ENCODE assay signal across 12 cellular contexts in the genomic region with DNA sequence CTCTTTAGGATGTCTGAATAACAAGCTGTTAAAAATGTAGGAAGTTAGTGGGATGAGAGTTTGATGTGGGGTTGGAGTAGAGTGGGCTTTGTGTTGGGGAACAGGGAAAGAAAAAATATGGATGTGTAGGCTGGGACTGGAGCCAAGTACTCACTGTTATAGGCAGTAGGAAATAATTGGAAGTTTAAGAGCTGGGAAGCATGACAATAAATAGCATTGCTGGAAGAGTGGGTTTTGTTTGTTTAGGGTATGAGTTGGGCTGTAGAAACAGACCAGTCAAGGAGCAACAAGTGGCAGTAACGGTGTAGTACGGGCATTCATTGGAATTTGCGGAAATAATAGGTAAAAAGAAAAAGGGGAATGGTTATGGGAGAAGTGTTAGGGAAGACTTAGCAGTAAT.
DNase-seq lines count a peak whose midpoint lies in the region; ATAC-seq and TF ChIP-seq lines count a peak whose summit lies in the region.
"Had no signal": no experiment of that assay in that cellular context is flagged by ENCODE, and none has a peak within 500 bp of the region (broad histone marks: within the 10 kb centered on the region; RNA-seq: fewer than 3 reads in every experiment).

No MANE protein-coding gene starts in this region.

- peaks cover 45% of the 10 kb centered on the region for H3K4me1 Mint-ChIP-seq in activated naive CD4-positive, alpha-beta T cell treated with anti-CD3 and anti-CD28 coated beads for 36 hours (ENCODE audit: low read depth)
- H3K4me1 Mint-ChIP-seq in chondrocyte (ENCODE audit: low read depth) (peaks cover 21% of the 10 kb centered on the region), progenitor cell of endocrine pancreas (ENCODE audit: low read depth) (peaks cover 30% of the 10 kb centered on the region)
- peaks cover 14% of the 10 kb centered on the region for H3K4me1 Mint-ChIP-seq in activated CD4-positive, alpha-beta T cell treated with anti-CD3 and anti-CD28 coated beads, Interleukin-2, amount 10 ng/mL, durations not matched to agents 7 days and 5 days
- H3K4me1 Mint-ChIP-seq in activated CD8-positive, alpha-beta memory T cell treated with anti-CD3 and anti-CD28 coated beads, Interleukin-2, amount 10 ng/mL, durations not matched to agents 7 days and 5 days = peaks cover 3% of the 10 kb centered on the region

- POLR2A ChIA-PET in activated CD4-positive, alpha-beta T cell treated with anti-CD3 and anti-CD28 coated beads, Interleukin-2, amount 10 ng/mL, durations not matched to agents 7 days and 5 days (lab: Charles Lee) = no interaction called here

- H3K27me3 Mint-ChIP-seq in activated naive CD4-positive, alpha-beta T cell treated with anti-CD3 and anti-CD28 coated beads for 36 hours (ENCODE audit: low read depth) = no peaks in the 10 kb centered on the region
- H3K27me3 Mint-ChIP-seq in chondrocyte (ENCODE audit: low read depth) (no peaks in the 10 kb centered on the region), progenitor cell of endocrine pancreas (no peaks in the 10 kb centered on the region)
- no peaks in the 10 kb centered on the region for H3K27me3 Mint-ChIP-seq in activated CD4-positive, alpha-beta T cell treated with anti-CD3 and anti-CD28 coated beads, Interleukin-2, amount 10 ng/mL, durations not matched to agents 7 days and 5 days
- H3K27me3 Mint-ChIP-seq in activated CD8-positive, alpha-beta memory T cell treated with anti-CD3 and anti-CD28 coated beads, Interleukin-2, amount 10 ng/mL, durations not matched to agents 7 days and 5 days = no peaks in the 10 kb centered on the region

- peak overlapping the region; percentile 53 for H3K4me3 ChIP-seq in LNCaP clone FGC (ENCODE audit: low read depth, low read length)
- H3K4me3 ChIP-seq: Peyer's patch, thoracic aorta had no signal

- no peaks in the 10 kb centered on the region for H3K9me3 Mint-ChIP-seq in activated naive CD4-positive, alpha-beta T cell treated with anti-CD3 and anti-CD28 coated beads for 36 hours
- no peaks in the 10 kb centered on the region for H3K9me3 Mint-ChIP-seq in chondrocyte (ENCODE audit: low read depth)
- H3K9me3 Mint-ChIP-seq in progenitor cell of endocrine pancreas (ENCODE audit: low read depth) = peaks cover 11% of the 10 kb centered on the region
- no peaks in the 10 kb centered on the region for H3K9me3 Mint-ChIP-seq in activated CD4-positive, alpha-beta T cell treated with anti-CD3 and anti-CD28 coated beads, Interleukin-2, amount 10 ng/mL, durations not matched to agents 7 days and 5 days
- H3K9me3 Mint-ChIP-seq in activated CD8-positive, alpha-beta memory T cell treated with anti-CD3 and anti-CD28 coated beads, Interleukin-2, amount 10 ng/mL, durations not matched to agents 7 days and 5 days (ENCODE audit: low read depth) = no peaks in the 10 kb centered on the region
- H3K9me3 Mint-ChIP-seq: activated T-cell treated with anti-CD3 and anti-CD28 coated beads, Interleukin-2, amount 50 U/mL, for 4 hours had no signal

- no peak for DNase-seq in activated naive CD4-positive, alpha-beta T cell treated with anti-CD3 and anti-CD28 coated beads for 36 hours
- DNase-seq in activated naive CD4-positive, alpha-beta T cell treated with anti-CD3 and anti-CD28 coated beads, Interleukin-2, amount 50 U/mL, for 16 hours = no peak
- DNase-seq in LNCaP clone FGC (ENCODE audit: low read depth) = no peak
- no peak for DNase-seq in chondrocyte (ENCODE audit: low spot score)
- no peak for DNase-seq in progenitor cell of endocrine pancreas (ENCODE audit: low spot score, unreplicated experiment)
- no peak for DNase-seq in activated CD4-positive, alpha-beta T cell treated with anti-CD3 and anti-CD28 coated beads, Interleukin-2, amount 10 ng/mL, durations not matched to agents 7 days and 5 days
- DNase-seq in DMS53 (lab: John Stamatoyannopoulos, UW) = no peak
- DNase-seq in activated CD8-positive, alpha-beta memory T cell treated with anti-CD3 and anti-CD28 coated beads, Interleukin-2, amount 10 ng/mL, durations not matched to agents 7 days and 5 days = no peak
- DNase-seq: activated T-cell treated with anti-CD3 and anti-CD28 coated beads, Interleukin-2, amount 50 U/mL, for 4 hours; DND-41; Peyer's patch had no signal

- TF ChIP-seq CTCF in LNCaP clone FGC (IDR thresholded peaks at IDR 0.05; ENCODE audit: control insufficient read depth, extremely low read depth, insufficient read depth) (no peak), chondrocyte (IDR thresholded peaks at IDR 0.05) (no peak), progenitor cell of endocrine pancreas (IDR thresholded peaks at IDR 0.05; ENCODE audit: unreplicated experiment) (no peak)

- peak overlapping the region; percentile 59 for H3K27ac Mint-ChIP-seq in activated naive CD4-positive, alpha-beta T cell treated with anti-CD3 and anti-CD28 coated beads for 36 hours
- H3K27ac Mint-ChIP-seq in chondrocyte (ENCODE audit: unreplicated experiment) = peak overlapping the region; percentile 62
- peak overlapping the region; percentile 64 for H3K27ac Mint-ChIP-seq in progenitor cell of endocrine pancreas
- H3K27ac Mint-ChIP-seq in activated CD4-positive, alpha-beta T cell treated with anti-CD3 and anti-CD28 coated beads, Interleukin-2, amount 10 ng/mL, durations not matched to agents 7 days and 5 days = no peak overlapping the region
- H3K27ac Mint-ChIP-seq in activated CD8-positive, alpha-beta memory T cell treated with anti-CD3 and anti-CD28 coated beads, Interleukin-2, amount 10 ng/mL, durations not matched to agents 7 days and 5 days = no peak overlapping the region

- H3K36me3 Mint-ChIP-seq in activated naive CD4-positive, alpha-beta T cell treated with anti-CD3 and anti-CD28 coated beads for 36 hours (ENCODE audit: low read depth) = no peaks in the 10 kb centered on the region
- H3K36me3 Mint-ChIP-seq in chondrocyte (ENCODE audit: low read depth) (no peaks in the 10 kb centered on the region), progenitor cell of endocrine pancreas (ENCODE audit: insufficient read depth) (peaks cover 9% of the 10 kb centered on the region)
- no peaks in the 10 kb centered on the region for H3K36me3 Mint-ChIP-seq in activated CD4-positive, alpha-beta T cell treated with anti-CD3 and anti-CD28 coated beads, Interleukin-2, amount 10 ng/mL, durations not matched to agents 7 days and 5 days (ENCODE audit: low read depth)
- H3K36me3 Mint-ChIP-seq in activated CD8-positive, alpha-beta memory T cell treated with anti-CD3 and anti-CD28 coated beads, Interleukin-2, amount 10 ng/mL, durations not matched to agents 7 days and 5 days = peaks cover 6% of the 10 kb centered on the region

- H3K4me3 Mint-ChIP-seq in activated naive CD4-positive, alpha-beta T cell treated with anti-CD3 and anti-CD28 coated beads for 36 hours = no peak overlapping the region
- H3K4me3 Mint-ChIP-seq in chondrocyte (ENCODE audit: unreplicated experiment) (no peak overlapping the region), progenitor cell of endocrine pancreas (ENCODE audit: low read depth) (peak overlapping the region; percentile 83)
- no peak overlapping the region for H3K4me3 Mint-ChIP-seq in activated CD4-positive, alpha-beta T cell treated with anti-CD3 and anti-CD28 coated beads, Interleukin-2, amount 10 ng/mL, durations not matched to agents 7 days and 5 days
- H3K4me3 Mint-ChIP-seq in activated CD8-positive, alpha-beta memory T cell treated with anti-CD3 and anti-CD28 coated beads, Interleukin-2, amount 10 ng/mL, durations not matched to agents 7 days and 5 days = no peak overlapping the region
- H3K4me3 Mint-ChIP-seq: activated T-cell treated with anti-CD3 and anti-CD28 coated beads, Interleukin-2, amount 50 U/mL, for 4 hours had no signal

- CTCF ChIA-PET in activated naive CD4-positive, alpha-beta T cell treated with anti-CD3 and anti-CD28 coated beads for 36 hours (lab: Charles Lee) = interaction anchor here (1.0 kb wide), 1 partner anchor 9 kb away, joined by 3 read pairs; no protein-coding TSS in a partner anchor
- CTCF ChIA-PET in activated CD4-positive, alpha-beta T cell treated with anti-CD3 and anti-CD28 coated beads, Interleukin-2, amount 10 ng/mL, durations not matched to agents 7 days and 5 days (lab: Charles Lee) = no interaction called here
- CTCF ChIA-PET in activated CD8-positive, alpha-beta memory T cell treated with anti-CD3 and anti-CD28 coated beads, Interleukin-2, amount 10 ng/mL, durations not matched to agents 7 days and 5 days (lab: Charles Lee) = no interaction called here

- ATAC-seq in activated CD8-positive, alpha-beta memory T cell treated with anti-CD3 and anti-CD28 coated beads, Interleukin-2, amount 10 ng/mL, durations not matched to agents 7 days and 5 days = no peak
- ATAC-seq: activated T-cell treated with anti-CD3 and anti-CD28 coated beads, Interleukin-2, amount 50 U/mL, for 4 hours had no signal

- intact Hi-C loops in activated naive CD4-positive, alpha-beta T cell treated with anti-CD3 and anti-CD28 coated beads for 36 hours (cut with micrococcal nuclease) = no loop called here

Comparison
In these comparisons a context has a peak if more than half of its experiments do, and no peak if none do; other contexts are left out.
1. H3K27ac Mint-ChIP-seq: peak in activated naive CD4-positive, alpha-beta T cell treated with anti-CD3 and anti-CD28 coated beads for 36 hours (single experiment), chondrocyte (single experiment) and progenitor cell of endocrine pancreas (single experiment); none in activated CD4-positive, alpha-beta T cell treated with anti-CD3 and anti-CD28 coated beads, Interleukin-2, amount 10 ng/mL, durations not matched to agents 7 days and 5 days (single experiment) and activated CD8-positive, alpha-beta memory T cell treated with anti-CD3 and anti-CD28 coated beads, Interleukin-2, amount 10 ng/mL, durations not matched to agents 7 days and 5 days (single experiment).